Comparison of ENCODE assay signal across 8 cellular contexts in the genomic region with DNA sequence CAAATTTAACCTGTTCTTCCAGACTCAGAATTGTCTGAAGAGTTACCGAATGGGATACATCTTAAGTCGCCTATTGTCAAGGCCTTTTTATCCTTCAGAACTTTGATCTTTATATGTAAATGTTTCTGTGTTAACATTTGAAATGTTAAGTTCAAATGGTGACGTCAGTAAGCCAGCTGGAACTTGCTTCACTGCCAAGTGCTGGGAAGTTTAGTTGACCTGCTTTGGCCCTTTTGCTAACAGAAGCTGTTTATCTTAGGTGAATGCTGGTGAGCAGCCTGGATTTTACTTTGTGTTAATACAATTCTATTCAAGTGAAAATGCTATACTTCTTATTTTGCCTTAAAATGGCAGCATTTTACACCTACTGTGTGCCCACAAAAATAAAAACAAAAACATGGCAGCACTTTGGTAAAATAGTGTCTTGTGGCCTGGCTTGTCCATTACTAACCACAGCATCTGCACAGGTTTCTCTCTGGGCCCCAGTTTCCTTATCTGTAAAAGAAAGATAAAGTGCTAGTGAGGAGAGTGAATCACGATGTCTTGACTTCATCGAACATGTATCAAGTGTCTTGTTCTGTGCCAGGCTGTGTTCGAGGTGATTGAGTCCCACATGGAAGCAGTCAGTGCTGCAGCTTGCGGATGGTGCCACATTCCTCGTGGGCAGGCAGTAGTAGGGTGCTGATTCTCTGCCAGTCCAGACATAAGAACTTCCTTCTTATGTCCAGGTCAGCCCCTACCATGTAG. TPM values are rescaled to one million over a fixed set of nuclear protein-coding genes. Genes with fewer than 3 reads are reported as not detected.
A peak's percentile ranks its signal among the peaks of the same experiment; 100 is the strongest.
DNase-seq lines count a peak whose midpoint lies in the region; ATAC-seq lines count a peak whose summit lies in the region.

No MANE protein-coding gene starts in this region.

- H3K4me1 Mint-ChIP-seq in CD4-positive, alpha-beta memory T cell, result peaks cover 28 to 65% (median 35%) of the 10 kb centered on the region in 4 donors
- peaks cover 5 to 19% of the 10 kb centered on the region in 2 donors for H3K4me1 Mint-ChIP-seq in natural killer cell treated with Interleukin-12 subunit alpha and Interleukin-12 subunit beta and Interleukin-15 and Interleukin-18, amount 100 ng/mL, for 72 hours (ENCODE audit: low read depth in 2 of 2)

- no peaks in the 10 kb centered on the region for H3K27me3 Mint-ChIP-seq in CD4-positive, alpha-beta memory T cell
- no peaks in the 10 kb centered on the region for H3K27me3 Mint-ChIP-seq in natural killer cell treated with Interleukin-12 subunit alpha and Interleukin-12 subunit beta and Interleukin-15 and Interleukin-18, amount 100 ng/mL, for 72 hours

- H3K36me3 Mint-ChIP-seq in CD4-positive, alpha-beta memory T cell, result peaks cover 2 to 12% of the 10 kb centered on the region in 2 donors
- H3K36me3 Mint-ChIP-seq in natural killer cell treated with Interleukin-12 subunit alpha and Interleukin-12 subunit beta and Interleukin-15 and Interleukin-18, amount 100 ng/mL, for 72 hours, result peaks cover 4% of the 10 kb centered on the region

- H3K27ac ChIP-seq in CD4-positive, alpha-beta memory T cell (ENCODE audit: low read depth, low read length), result no peak overlapping the region

- intact Hi-C loops in CD4-positive, alpha-beta memory T cell (cut with micrococcal nuclease), result loop anchor here (10.0 kb wide), 2 partner anchors 163 to 297 kb away; partner anchors contain the start of gene ANKRD10

- DNase-seq in CD4-positive, alpha-beta memory T cell, result no peak
- peak; percentile 82 for DNase-seq in NCI-H226
- DNase-seq in epidermal melanocyte (ENCODE audit: insufficient read length, low spot score), result peak; percentile 14
- DNase-seq in natural killer cell treated with Interleukin-12 subunit alpha and Interleukin-12 subunit beta and Interleukin-15 and Interleukin-18, amount 100 ng/mL, for 72 hours (ENCODE audit: low spot score), result no peak

- POLR2A ChIA-PET in CD4-positive, alpha-beta memory T cell (lab: Charles Lee; ENCODE audit: partially characterized antibody), result interaction anchor here (0.8 to 2.6 kb wide), 5 partner anchors 10 to 297 kb away, joined by 3 to 28 read pairs (median 3); partner anchors contain the start of genes ANKRD10 and ING1

- no peaks in the 10 kb centered on the region for H3K27me3 ChIP-seq in CD4-positive, alpha-beta memory T cell (ENCODE audit: insufficient read depth, low read length)

- peaks cover 0 to 2% (median 0%) of the 10 kb centered on the region in 8 donors for H3K9me3 Mint-ChIP-seq in CD4-positive, alpha-beta memory T cell
- no peaks in the 10 kb centered on the region for H3K9me3 Mint-ChIP-seq in natural killer cell treated with Interleukin-12 subunit alpha and Interleukin-12 subunit beta and Interleukin-15 and Interleukin-18, amount 100 ng/mL, for 72 hours

- no peaks in the 10 kb centered on the region for H3K9me3 ChIP-seq in CD4-positive, alpha-beta memory T cell (ENCODE audit: control insufficient read depth in 1 of 2, low read length in 2 of 2)

- no peak for ATAC-seq in natural killer cell treated with Interleukin-12 subunit alpha and Interleukin-12 subunit beta and Interleukin-15 and Interleukin-18, amount 100 ng/mL, for 72 hours
- ATAC-seq in GM19023 (IDR thresholded peaks at IDR 0.05; ENCODE audit: unreplicated experiment) (no peak), GM21619 (IDR thresholded peaks at IDR 0.05; ENCODE audit: unreplicated experiment) (no peak), GM19324 (IDR thresholded peaks at IDR 0.05; ENCODE audit: low FRiP score, unreplicated experiment) (no peak), GM21786 (IDR thresholded peaks at IDR 0.05; ENCODE audit: unreplicated experiment) (no peak)

- peak overlapping the region in 5 of 8 donors; percentile 17 to 95 (median 46) for H3K4me3 Mint-ChIP-seq in CD4-positive, alpha-beta memory T cell
- H3K4me3 Mint-ChIP-seq in natural killer cell treated with Interleukin-12 subunit alpha and Interleukin-12 subunit beta and Interleukin-15 and Interleukin-18, amount 100 ng/mL, for 72 hours, result peak overlapping the region; percentile 90

- H3K36me3 ChIP-seq in CD4-positive, alpha-beta memory T cell (ENCODE audit: insufficient read depth, low read length), result no peaks in the 10 kb centered on the region

- H3K27ac Mint-ChIP-seq in CD4-positive, alpha-beta memory T cell, result peak overlapping the region in 1 of 7 donors; percentile 64
- H3K27ac Mint-ChIP-seq in natural killer cell treated with Interleukin-12 subunit alpha and Interleukin-12 subunit beta and Interleukin-15 and Interleukin-18, amount 100 ng/mL, for 72 hours, result no peak overlapping the region

- H3K4me1 ChIP-seq in CD4-positive, alpha-beta memory T cell (ENCODE audit: insufficient read depth, low read length), result peaks cover 17% of the 10 kb centered on the region

- CTCF ChIA-PET in CD4-positive, alpha-beta memory T cell (lab: Charles Lee; ENCODE audit: partially characterized antibody), result interaction anchor here (1.2 kb wide), 2 partner anchors 27 to 162 kb away, joined by 3 to 5 read pairs; no protein-coding TSS in a partner anchor

- H3K4me3 ChIP-seq in CD4-positive, alpha-beta memory T cell (ENCODE audit: low read length in 2 of 2), result no peak overlapping the region

RNA-seq across cellular contexts. Expression of gene NAXD, which starts 2.2 kb away (rescaled TPM):
- 10 to 100 TPM; 32.6 to 33.4 TPM for total RNA-seq in CD4-positive, alpha-beta memory T cell
- polyA plus RNA-seq in CD4-positive, alpha-beta memory T cell, result 10 to 100 TPM; 20.4 TPM
- 10 to 100 TPM; 20.7 to 31.9 TPM for total RNA-seq in natural killer cell treated with Interleukin-12 subunit alpha and Interleukin-12 subunit beta and Interleukin-15 and Interleukin-18, amount 100 ng/mL, for 72 hours

RNA-seq across cellular contexts. Expression of gene RAB20, which starts 56.0 kb away (rescaled TPM):
- total RNA-seq in CD4-positive, alpha-beta memory T cell, result 1 to 10 TPM; 2.2 to 3.2 TPM
- polyA plus RNA-seq in CD4-positive, alpha-beta memory T cell, result 1 to 10 TPM; 2.8 to 5.7 TPM
- total RNA-seq in natural killer cell treated with Interleukin-12 subunit alpha and Interleukin-12 subunit beta and Interleukin-15 and Interleukin-18, amount 100 ng/mL, for 72 hours, result 1 to 10 TPM in 1 of 2 donors, under 1 TPM in 1; 0.47 to 3.1 TPM

Comparison
In these comparisons a context has a peak if more than half of its experiments do, and no peak if none do; other contexts are left out.
1. DNase-seq: peak in NCI-H226 (single experiment) and epidermal melanocyte (single experiment); none in CD4-positive, alpha-beta memory T cell (0 of 5) and natural killer cell treated with Interleukin-12 subunit alpha and Interleukin-12 subunit beta and Interleukin-15 and Interleukin-18, amount 100 ng/mL, for 72 hours (single experiment).